ENCODE assay signal across 1 cellular context in the genomic region with DNA sequence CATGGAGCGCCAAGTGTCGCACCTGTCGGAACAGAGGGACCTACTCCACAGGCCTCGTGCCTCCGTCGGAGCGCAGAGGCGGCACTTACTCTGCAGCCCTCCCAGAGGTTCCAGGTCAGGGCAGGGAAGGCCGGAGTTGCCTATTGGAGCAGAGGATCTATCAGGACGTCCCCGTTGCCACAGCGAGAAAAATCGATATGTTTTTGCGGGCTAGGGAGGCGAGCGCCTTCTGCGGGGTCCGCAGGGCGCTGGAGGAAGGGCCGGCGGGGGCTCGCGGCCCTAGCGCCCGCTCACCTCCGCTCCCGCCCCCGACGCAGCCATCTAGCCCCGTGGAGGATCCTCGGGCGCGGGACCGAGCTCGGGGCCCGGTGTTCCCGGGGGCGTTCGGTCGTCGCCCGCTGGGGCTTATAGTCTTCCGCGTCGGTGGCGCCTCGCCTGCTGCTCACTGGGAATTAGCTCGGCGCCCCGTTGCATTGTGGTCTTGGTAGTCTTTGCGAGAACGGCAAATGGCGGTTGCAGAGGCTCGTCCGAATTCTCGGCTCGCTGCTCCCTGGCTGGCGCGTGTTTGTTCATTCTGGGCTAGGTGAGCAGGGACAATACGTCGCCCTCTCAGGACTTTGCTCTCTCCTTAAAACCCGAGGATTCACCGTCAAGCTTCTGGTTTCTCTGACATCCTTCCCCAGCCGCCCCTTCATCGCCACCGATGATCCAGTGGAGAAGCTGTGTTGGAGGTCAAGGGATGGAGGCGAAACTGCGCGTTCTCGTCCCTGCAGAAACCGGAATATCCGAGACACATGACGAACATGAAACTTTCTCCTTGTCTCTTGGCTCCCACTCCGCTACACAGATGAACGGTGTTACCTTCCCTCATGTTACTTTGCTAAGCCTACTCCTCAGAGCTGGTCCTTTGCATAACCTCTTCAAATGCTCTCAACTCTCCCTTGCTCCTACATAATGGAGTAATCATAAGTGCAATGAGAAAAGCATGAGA.
A peak's percentile ranks its signal among the peaks of the same experiment; 100 is the strongest.
TF ChIP-seq lines count a peak whose summit lies in the region.

TSS of gene JTB (minus strand) at position 425 of the 991 bp plus-strand sequence. CDS start at position 3, 422 bp downstream.

TF ChIP-seq in GM23338, 12 proteins besides CTCF, POLR2A, EP300 and RAD21 (continued from another document):
- TF ChIP-seq ZNF462 (CRISPR knock-in tag; IDR thresholded peaks at IDR 0.05) (no peak), STAT1 (IDR thresholded peaks at IDR 0.05; ENCODE audit: unreplicated experiment) (peak; percentile 18), POLR2AphosphoS5 (IDR thresholded peaks at IDR 0.05; ENCODE audit: low read depth) (peak; percentile 88), REST (IDR thresholded peaks at IDR 0.05; ENCODE audit: unreplicated experiment) (peak; percentile 6)
